15 cellular contexts compared by ENCODE assay signal in the genomic region with DNA sequence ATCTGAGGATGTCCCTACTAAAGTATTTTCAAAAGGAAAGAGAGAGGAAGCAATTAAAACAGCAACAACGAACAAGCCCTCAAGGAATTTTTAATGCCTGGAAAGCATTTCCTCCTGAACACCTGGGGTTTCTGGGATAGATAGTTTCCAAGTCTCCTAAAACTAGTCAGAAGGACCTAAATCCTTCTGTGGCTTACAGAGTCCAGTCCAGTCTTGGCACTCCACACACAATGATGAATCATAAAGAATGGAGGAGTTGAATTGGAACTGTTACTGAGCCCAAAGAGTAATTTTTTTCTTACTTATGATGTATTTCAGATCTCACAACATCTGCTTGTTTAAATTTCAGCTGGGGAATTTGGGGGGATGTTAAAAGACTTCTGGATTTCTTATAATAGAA.
DNase-seq lines count a peak whose midpoint lies in the region; ATAC-seq and TF ChIP-seq lines count a peak whose summit lies in the region.
"Had no signal": no experiment of that assay in that cellular context is flagged by ENCODE, and none has a peak within 500 bp of the region (broad histone marks: within the 10 kb centered on the region; RNA-seq: fewer than 3 reads in every experiment).

No MANE protein-coding gene starts in this region.

- H3K27ac Mint-ChIP-seq in HFFc6 = no peak overlapping the region
- H3K27ac Mint-ChIP-seq: activated T-helper 1 cell treated with anti-CD3 and anti-CD28 coated beads, Interleukin-12 subunit alpha, Interleukin-12 subunit beta, Interleukin-2, Interleukin-4 antibody, amounts not matched to agents 30 ng/mL and 10 ng/mL and 1 ng/mL, durations not matched to agents 14 hours and 24 hours and 36 hours had no signal

- no peaks in the 10 kb centered on the region for H3K36me3 Mint-ChIP-seq in HFFc6 (ENCODE audit: low read depth)
- H3K36me3 Mint-ChIP-seq: type B pancreatic cell had no signal

- DNase-seq in A172 (ENCODE audit: low spot score) (peak; percentile 51), HFFc6 (peak; percentile 45), astrocyte of the hippocampus (ENCODE audit: low read depth, low spot score) (peak; percentile 65), glomerular visceral epithelial cell (ENCODE audit: extremely low spot score) (peak; percentile 35), NAMALWA (ENCODE audit: low spot score) (no peak), NCI-H2196 treated with DMSO at 0.1 percent for 48 hours (lab: John Stamatoyannopoulos, UW; ENCODE audit: unreplicated experiment) (no peak)
- DNase-seq: activated CD4-positive, alpha-beta T cell treated with anti-CD3 and anti-CD28 coated beads for 48 hours; body of pancreas; midbrain; MM.1S; NCI-H2171 treated with DMSO at 0.1 percent for 48 hours had no signal

- ATAC-seq in HG02885 (IDR thresholded peaks at IDR 0.05; ENCODE audit: poor library complexity, unreplicated experiment) = no peak
- ATAC-seq in HG03159 (IDR thresholded peaks at IDR 0.05; ENCODE audit: unreplicated experiment) = no peak
- ATAC-seq: body of pancreas had no signal

- peaks cover 2% of the 10 kb centered on the region for H3K27me3 Mint-ChIP-seq in HFFc6 (ENCODE audit: insufficient read depth)

- no peak overlapping the region for H3K4me3 Mint-ChIP-seq in HFFc6
- H3K4me3 Mint-ChIP-seq: activated T-helper 1 cell treated with anti-CD3 and anti-CD28 coated beads, Interleukin-12 subunit alpha, Interleukin-12 subunit beta, Interleukin-2, Interleukin-4 antibody, amounts not matched to agents 30 ng/mL and 10 ng/mL and 1 ng/mL, durations not matched to agents 14 hours and 24 hours and 36 hours; type B pancreatic cell had no signal

- TF ChIP-seq CTCF in HFFc6 (IDR thresholded peaks at IDR 0.05) = no peak

- H3K4me1 Mint-ChIP-seq in HFFc6 (ENCODE audit: low read depth) = peaks cover 22% of the 10 kb centered on the region; the same call in 1 of the 2 replicates

- peaks cover 7% of the 10 kb centered on the region; the same call in 1 of the 2 replicates for H3K9me3 Mint-ChIP-seq in HFFc6
- H3K9me3 Mint-ChIP-seq: activated T-helper 1 cell treated with anti-CD3 and anti-CD28 coated beads, Interleukin-12 subunit alpha, Interleukin-12 subunit beta, Interleukin-2, Interleukin-4 antibody, amounts not matched to agents 30 ng/mL and 10 ng/mL and 1 ng/mL, durations not matched to agents 14 hours and 24 hours and 36 hours; type B pancreatic cell had no signal

Comparison
In these comparisons a context has a peak if more than half of its experiments do, and no peak if none do; other contexts are left out.
1. DNase-seq: peak in A172 (single experiment), HFFc6 (single experiment), astrocyte of the hippocampus (single experiment) and glomerular visceral epithelial cell (single experiment); none in NAMALWA (single experiment) and NCI-H2196 treated with DMSO at 0.1 percent for 48 hours (single experiment).